ENCODE assay signal across 8 cellular contexts in genomic region chr22:41181349-41182241, GRCh38. TPM values are rescaled to one million over a fixed set of nuclear protein-coding genes. Genes with fewer than 3 reads are reported as not detected.
A peak's percentile ranks its signal among the peaks of the same experiment; 100 is the strongest.
DNase-seq lines count a peak whose midpoint lies in the region; ATAC-seq and TF ChIP-seq lines count a peak whose summit lies in the region.

No MANE protein-coding gene starts in this region.

- DNase-seq in Calu3 (peak; percentile 25), Kasumi-1 (lab: John Stamatoyannopoulos, UW) (peak; percentile 56 to 67), mucosa of descending colon (peak in 1 of 3 donors; percentile 34), germinal center (ENCODE audit: low spot score) (no peak)
- no peak for DNase-seq in central memory CD8-positive, alpha-beta T cell (ENCODE audit: low spot score in 2 of 2)

- H3K4me3 ChIP-seq in mucosa of descending colon = no peak overlapping the region

- ATAC-seq in central memory CD8-positive, alpha-beta T cell (replicated peaks; ENCODE audit: extremely low read depth, poor library complexity, severe bottlenecking) = no peak
- ATAC-seq in mucosa of descending colon (peak; percentile 92), HG03457 (IDR thresholded peaks at IDR 0.05; ENCODE audit: unreplicated experiment) (no peak), GM18873 (IDR thresholded peaks at IDR 0.05; ENCODE audit: low FRiP score, unreplicated experiment) (no peak), HG03378 (IDR thresholded peaks at IDR 0.05; ENCODE audit: unreplicated experiment) (no peak)

- H3K9me3 ChIP-seq in mucosa of descending colon = no peaks in the 10 kb centered on the region

- TF ChIP-seq CTCF in Calu3 (IDR thresholded peaks at IDR 0.05; ENCODE audit: unreplicated experiment) (no peak), mucosa of descending colon (IDR thresholded peaks at IDR 0.05) (no peak)

- H3K36me3 Mint-ChIP-seq in Calu3 (ENCODE audit: insufficient read depth, unreplicated experiment) = peaks cover 36% of the 10 kb centered on the region
- peaks cover 24% of the 10 kb centered on the region for H3K36me3 Mint-ChIP-seq in central memory CD8-positive, alpha-beta T cell (ENCODE audit: insufficient read depth)

- CTCF ChIA-PET in Calu3 (lab: Charles Lee) = interaction anchor here (0.9 to 1.2 kb wide), 3 partner anchors 16 to 178 kb away, joined by 3 to 5 read pairs (median 4); no protein-coding TSS in a partner anchor

- no TSS peak for BruUV-seq in Calu3 (replicated peaks; lab: Mats Ljungman, UMichigan)

- H3K4me1 Mint-ChIP-seq in Calu3 (ENCODE audit: low read depth, unreplicated experiment) = peaks cover 18% of the 10 kb centered on the region
- peaks cover 12% of the 10 kb centered on the region for H3K4me1 Mint-ChIP-seq in central memory CD8-positive, alpha-beta T cell

- H3K36me3 ChIP-seq in mucosa of descending colon (ENCODE audit: low read depth) = peaks cover 5% of the 10 kb centered on the region

- no peaks in the 10 kb centered on the region for H3K27me3 Mint-ChIP-seq in Calu3 (ENCODE audit: unreplicated experiment)
- no peaks in the 10 kb centered on the region for H3K27me3 Mint-ChIP-seq in central memory CD8-positive, alpha-beta T cell

- H3K9me3 Mint-ChIP-seq in Calu3 (ENCODE audit: low read depth, unreplicated experiment) = no peaks in the 10 kb centered on the region
- H3K9me3 Mint-ChIP-seq in central memory CD8-positive, alpha-beta T cell = peaks cover 5% of the 10 kb centered on the region

- H3K27ac Mint-ChIP-seq in Calu3 (ENCODE audit: unreplicated experiment) = peak overlapping the region; percentile 82
- H3K27ac Mint-ChIP-seq in central memory CD8-positive, alpha-beta T cell (ENCODE audit: low read depth) = peak overlapping the region; percentile 30

- intact Hi-C loops in Calu3 (cut with micrococcal nuclease; ENCODE audit: unreplicated experiment) (no loop called here), mucosa of descending colon (cut with DNase I, micrococcal nuclease) (no loop called here)

- H3K4me1 ChIP-seq in mucosa of descending colon (ENCODE audit: low read depth) = no peaks in the 10 kb centered on the region

- peak overlapping the region; percentile 24 for H3K4me3 Mint-ChIP-seq in Calu3 (ENCODE audit: low read depth, unreplicated experiment)
- no peak overlapping the region for H3K4me3 Mint-ChIP-seq in central memory CD8-positive, alpha-beta T cell

RNA-seq across cellular contexts. Expression of gene L3MBTL2, which starts 23.5 kb away (rescaled TPM):
- 27.0 and 28.2 TPM in 2 replicates for total RNA-seq in Calu3 (2022)
- total RNA-seq in mucosa of descending colon = 10 to 100 TPM; 17.7 to 25.0 (median 18.9) TPM

RNA-seq across cellular contexts. Expression of gene CHADL, which starts 59.1 kb away (rescaled TPM):
- total RNA-seq in Calu3 (2022) (0.73 and 1.5 TPM in 2 replicates), mucosa of descending colon (1 to 10 TPM; 1.1 to 8.8 (median 1.9) TPM)

Comparison
In these comparisons a context has a peak if more than half of its experiments do, and no peak if none do; other contexts are left out.
1. DNase-seq: peak in Calu3 (single experiment) and Kasumi-1 (2 of 2); none in central memory CD8-positive, alpha-beta T cell (0 of 2) and germinal center (single experiment).